Comparison of ENCODE assay signal across 18 cellular contexts in the genomic region with DNA sequence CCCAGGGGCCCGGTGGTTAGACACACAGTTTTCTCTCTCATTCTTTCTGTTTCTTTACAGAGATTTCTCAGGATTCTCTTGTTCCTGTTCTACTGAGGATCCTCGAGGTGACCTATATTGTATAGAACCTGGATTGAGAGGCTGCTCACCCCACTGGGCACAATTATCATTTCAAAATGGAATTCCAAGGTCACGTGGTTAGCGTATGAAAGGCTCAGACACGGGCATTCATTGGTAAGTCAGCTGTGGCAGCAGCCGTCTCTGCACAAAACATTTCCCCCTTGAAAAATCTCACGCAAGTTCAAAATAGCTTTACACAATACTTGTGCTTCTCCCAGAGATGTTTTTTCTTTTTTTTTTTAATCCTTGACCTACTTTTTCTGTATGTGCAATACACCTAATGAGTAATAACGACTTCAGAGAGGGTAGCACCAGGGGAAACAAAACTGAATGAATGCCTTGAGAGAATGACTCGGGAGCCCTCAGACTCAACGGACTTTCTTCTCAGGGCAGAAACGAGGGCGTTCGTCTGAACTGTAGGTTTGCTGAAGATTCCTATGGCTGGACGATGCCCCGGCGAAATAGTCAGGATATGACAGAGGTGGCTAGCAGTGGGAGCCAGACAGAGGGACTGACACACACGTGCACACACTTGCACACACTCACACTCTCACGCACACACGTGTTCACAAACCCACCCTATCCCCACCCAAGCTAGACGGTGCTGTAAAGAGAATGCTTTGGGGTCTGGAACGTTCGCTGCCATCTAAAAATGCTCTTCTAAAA.
DNase-seq lines count a peak whose midpoint lies in the region; ATAC-seq and TF ChIP-seq lines count a peak whose summit lies in the region.
"Had no signal": no experiment of that assay in that cellular context is flagged by ENCODE, and none has a peak within 500 bp of the region (broad histone marks: within the 10 kb centered on the region; RNA-seq: fewer than 3 reads in every experiment).

No MANE protein-coding gene starts in this region.

- TF ChIP-seq CTCF in WTC11 (IDR thresholded peaks at IDR 0.05) (no peak), fibroblast of mammary gland (conservative IDR thresholded peaks at IDR 0.05; ENCODE audit: control insufficient read depth, insufficient read depth, low read depth, low read length) (no peak), heart left ventricle (IDR thresholded peaks at IDR 0.05) (no peak)

- H3K27ac Mint-ChIP-seq in WTC11: no peak overlapping the region; the same call in 1 of the 2 replicates
- H3K27ac Mint-ChIP-seq: activated naive CD4-positive, alpha-beta T cell treated with anti-CD3 and anti-CD28 coated beads, Interleukin-2, amount 50 U/mL, for 24 hours; B cell had no signal

- H3K36me3 ChIP-seq in heart left ventricle: no peaks in the 10 kb centered on the region
- H3K36me3 ChIP-seq: left ventricle myocardium inferior, suprapubic skin had no signal

- H3K27ac ChIP-seq in heart left ventricle: no peak overlapping the region
- H3K27ac ChIP-seq: body of pancreas, coronary artery, left ventricle myocardium inferior, suprapubic skin had no signal

- H3K9me3 Mint-ChIP-seq in WTC11: peaks cover 12% of the 10 kb centered on the region
- H3K9me3 Mint-ChIP-seq: activated naive CD4-positive, alpha-beta T cell treated with anti-CD3 and anti-CD28 coated beads, Interleukin-2, amount 50 U/mL, for 24 hours had no signal

- peaks cover 6% of the 10 kb centered on the region; the same call in 1 of the 2 replicates for H3K36me3 Mint-ChIP-seq in WTC11
- H3K36me3 Mint-ChIP-seq: activated naive CD4-positive, alpha-beta T cell treated with anti-CD3 and anti-CD28 coated beads, Interleukin-2, amount 50 U/mL, for 24 hours had no signal

- no peak overlapping the region for H3K4me3 ChIP-seq in fibroblast of mammary gland (ENCODE audit: control insufficient read depth, low read depth, low read length)
- no peak overlapping the region for H3K4me3 ChIP-seq in heart left ventricle
- H3K4me3 ChIP-seq: body of pancreas, coronary artery, left ventricle myocardium inferior, suprapubic skin had no signal

- H3K4me1 ChIP-seq in heart left ventricle: no peaks in the 10 kb centered on the region
- H3K4me1 ChIP-seq: body of pancreas, left ventricle myocardium inferior, suprapubic skin had no signal

- peak; percentile 0 for DNase-seq in GM04504 (ENCODE audit: low read depth)
- DNase-seq in WTC11 (ENCODE audit: low spot score): no peak
- DNase-seq in fibroblast of mammary gland (ENCODE audit: low read depth): peak; percentile 21
- peak; percentile 71 for DNase-seq in retina
- no peak for DNase-seq in NCI-H1436 treated with DMSO at 0.1 percent for 48 hours (lab: John Stamatoyannopoulos, UW)
- DNase-seq in GF-D8 (lab: John Stamatoyannopoulos, UW): no peak
- DNase-seq in heart left ventricle: no peak
- DNase-seq: activated CD4-positive, alpha-beta T cell treated with anti-CD3 and anti-CD28 coated beads, Interleukin-2, amount 50 U/mL, for 1 hour; body of pancreas; left ventricle myocardium inferior; NCI-H1694; NCI-H446 treated with DMSO at 0.1 percent for 48 hours; posterior cingulate gyrus; stimulated activated CD4-positive, alpha-beta T cell treated with anti-CD3 and anti-CD28 coated beads, Interleukin-4, amount 100 ng/mL, for 4 hours had no signal

- no peak for TF ChIP-seq POLR2A in heart left ventricle (IDR thresholded peaks at IDR 0.05)

- no peaks in the 10 kb centered on the region for H3K9me3 ChIP-seq in heart left ventricle
- H3K9me3 ChIP-seq: body of pancreas, left ventricle myocardium inferior, suprapubic skin had no signal

- 78 to 82% (median 80%) methylated on average over 22 of the region's 22 CpGs for WGBS in heart left ventricle, 4 donors

- no peak for ATAC-seq in WTC11
- ATAC-seq in heart left ventricle: no peak
- ATAC-seq: body of pancreas had no signal

- H3K4me1 Mint-ChIP-seq in WTC11: peaks cover 38% of the 10 kb centered on the region
- H3K4me1 Mint-ChIP-seq: B cell had no signal

- no peaks in the 10 kb centered on the region; the same call in 1 of the 2 replicates for H3K27me3 Mint-ChIP-seq in WTC11 (ENCODE audit: low read depth)
- H3K27me3 Mint-ChIP-seq: activated naive CD4-positive, alpha-beta T cell treated with anti-CD3 and anti-CD28 coated beads, Interleukin-2, amount 50 U/mL, for 24 hours had no signal

- POLR2A ChIA-PET in WTC11 (lab: Charles Lee): no interaction called here

- CTCF ChIA-PET in WTC11 (lab: Charles Lee): interaction anchor here (1.0 to 2.9 kb wide), 4 partner anchors 9 to 34 kb away, joined by 3 to 13 read pairs (median 6); no protein-coding TSS in a partner anchor

- intact Hi-C loops in heart left ventricle (cut with DNase I): no loop called here

- no peak overlapping the region for H3K4me3 Mint-ChIP-seq in WTC11
- H3K4me3 Mint-ChIP-seq: activated naive CD4-positive, alpha-beta T cell treated with anti-CD3 and anti-CD28 coated beads, Interleukin-2, amount 50 U/mL, for 24 hours; B cell had no signal

- peaks cover 0 to 3% (median 0%) of the 10 kb centered on the region in 9 donors for H3K27me3 ChIP-seq in heart left ventricle
- H3K27me3 ChIP-seq: body of pancreas, suprapubic skin had no signal

TF ChIP-seq in WTC11, 78 proteins besides CTCF, POLR2A, EP300 and RAD21:
- TF ChIP-seq CREM (CRISPR knock-in tag; IDR thresholded peaks at IDR 0.05): no peak
- no peak for TF ChIP-seq CBFB (CRISPR knock-in tag; IDR thresholded peaks at IDR 0.05; ENCODE audit: low read depth)
- TF ChIP-seq, protein P1, sequence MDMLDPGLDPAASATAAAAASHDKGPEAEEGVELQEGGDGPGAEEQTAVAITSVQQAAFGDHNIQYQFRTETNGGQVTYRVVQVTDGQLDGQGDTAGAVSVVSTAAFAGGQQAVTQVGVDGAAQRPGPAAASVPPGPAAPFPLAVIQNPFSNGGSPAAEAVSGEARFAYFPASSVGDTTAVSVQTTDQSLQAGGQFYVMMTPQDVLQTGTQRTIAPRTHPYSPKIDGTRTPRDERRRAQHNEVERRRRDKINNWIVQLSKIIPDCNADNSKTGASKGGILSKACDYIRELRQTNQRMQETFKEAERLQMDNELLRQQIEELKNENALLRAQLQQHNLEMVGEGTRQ (CRISPR knock-in tag; IDR thresholded peaks at IDR 0.05): peak; percentile 53
- TF ChIP-seq NR3C1 (CRISPR knock-in tag; conservative IDR thresholded peaks at IDR 0.05; ENCODE audit: low read depth): no peak
- TF ChIP-seq EMX1 (CRISPR knock-in tag; IDR thresholded peaks at IDR 0.05): no peak
- TF ChIP-seq JUN (CRISPR knock-in tag; IDR thresholded peaks at IDR 0.05): no peak
- no peak for TF ChIP-seq STAT6 (CRISPR knock-in tag; conservative IDR thresholded peaks at IDR 0.05; ENCODE audit: low read depth)
- TF ChIP-seq RORB (CRISPR knock-in tag; IDR thresholded peaks at IDR 0.05): no peak

Comparison
In these comparisons a context has a peak if more than half of its experiments do, and no peak if none do; other contexts are left out.
1. DNase-seq: peak in GM04504 (single experiment), fibroblast of mammary gland (single experiment) and retina (single experiment); none in WTC11 (single experiment), NCI-H1436 treated with DMSO at 0.1 percent for 48 hours (single experiment), GF-D8 (single experiment) and heart left ventricle (0 of 5).